ENCODE assay signal across 34 cellular contexts in the genomic region with DNA sequence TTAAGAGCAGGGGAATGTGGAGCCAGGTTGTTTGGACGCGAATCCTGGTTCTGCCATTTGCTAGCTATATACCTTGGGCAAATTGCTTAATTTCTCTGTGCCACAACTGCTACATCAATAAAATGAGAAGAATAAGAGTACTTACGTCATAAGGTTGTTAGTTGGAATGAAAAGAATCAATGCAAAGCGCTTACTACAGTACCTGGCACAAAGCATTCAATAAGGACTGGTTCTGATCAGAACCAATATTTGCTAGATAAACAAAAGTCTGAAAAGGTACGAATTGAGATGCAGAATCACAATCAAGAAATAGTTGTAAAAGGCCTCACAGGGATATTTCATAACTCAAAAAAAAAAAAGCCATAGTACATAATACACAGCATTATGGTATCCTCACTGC. TPM values are rescaled to one million over a fixed set of nuclear protein-coding genes. Genes with fewer than 3 reads are reported as not detected.
"Had no signal": no experiment of that assay in that cellular context is flagged by ENCODE, and none has a peak within 500 bp of the region (broad histone marks: within the 10 kb centered on the region; RNA-seq: fewer than 3 reads in every experiment).

No MANE protein-coding gene starts in this region.

- H3K27me3 Mint-ChIP-seq: activated B cell treated with CpG ODN at 0.5 μM for 24 hours; activated CD4-positive, alpha-beta memory T cell treated with anti-CD3 and anti-CD28 coated beads for 36 hours; activated CD4-positive, alpha-beta T cell treated with anti-CD3 and anti-CD28 coated beads, Interleukin-2, amount 10 ng/mL, durations not matched to agents 24 days and 14 days; activated CD8-positive, alpha-beta memory T cell treated with anti-CD3 and anti-CD28 coated beads, Interleukin-2, amount 10 ng/mL, durations not matched to agents 7 days and 5 days; activated naive CD4-positive, alpha-beta T cell treated with anti-CD3 and anti-CD28 coated beads, Interleukin-2, amount 10 ng/mL, durations not matched to agents 7 days and 5 days; activated naive CD4-positive, alpha-beta T cell treated with anti-CD3 and anti-CD28 coated beads, Interleukin-2, amount 50 U/mL, for 24 hours; activated naive CD8-positive, alpha-beta T cell; activated naive CD8-positive, alpha-beta T cell treated with anti-CD3 and anti-CD28 coated beads, Interleukin-2, amount 10 ng/mL, durations not matched to agents 7 days and 5 days; activated naive CD8-positive, alpha-beta T cell treated with anti-CD3 and anti-CD28 coated beads, Interleukin-2, amount 50 U/mL, for 24 hours; activated T-cell treated with anti-CD3 and anti-CD28 coated beads, Interleukin-2, amount 50 U/mL, for 24 hours; brain; T-cell had no signal

- H3K36me3 ChIP-seq: ascending aorta had no signal

- ATAC-seq: activated CD8-positive, alpha-beta memory T cell treated with anti-CD3 and anti-CD28 coated beads, Interleukin-2, amount 10 ng/mL, durations not matched to agents 7 days and 5 days; activated CD8-positive, alpha-beta T cell treated with anti-CD3 and anti-CD28 coated beads, Interleukin-2, amount 10 ng/mL, durations not matched to agents 7 days and 5 days; activated naive CD8-positive, alpha-beta T cell treated with anti-CD3 and anti-CD28 coated beads, Interleukin-2, amount 50 U/mL, for 24 hours; T-cell had no signal

- H3K9me3 Mint-ChIP-seq: activated CD4-positive, alpha-beta memory T cell treated with anti-CD3 and anti-CD28 coated beads for 36 hours; activated naive CD4-positive, alpha-beta T cell treated with anti-CD3 and anti-CD28 coated beads, Interleukin-2, amount 50 U/mL, for 24 hours; activated naive CD8-positive, alpha-beta T cell treated with anti-CD3 and anti-CD28 coated beads, Interleukin-2, amount 50 U/mL, for 24 hours; activated T-cell treated with anti-CD3 and anti-CD28 coated beads, Interleukin-2, amount 50 U/mL, for 24 hours had no signal

- H3K27me3 ChIP-seq: ascending aorta had no signal

- H3K27ac ChIP-seq: ascending aorta, VCaP had no signal

- H3K4me3 Mint-ChIP-seq: activated B cell treated with CpG ODN at 0.5 μM for 24 hours; activated CD4-positive, alpha-beta memory T cell treated with anti-CD3 and anti-CD28 coated beads for 36 hours; activated CD4-positive, alpha-beta T cell treated with anti-CD3 and anti-CD28 coated beads, Interleukin-2, amount 10 ng/mL, durations not matched to agents 24 days and 14 days; activated CD8-positive, alpha-beta memory T cell treated with anti-CD3 and anti-CD28 coated beads, Interleukin-2, amount 10 ng/mL, durations not matched to agents 7 days and 5 days; activated CD8-positive, alpha-beta T cell treated with anti-CD3 and anti-CD28 coated beads, Interleukin-2, amount 10 ng/mL, durations not matched to agents 7 days and 5 days; activated naive CD4-positive, alpha-beta T cell treated with anti-CD3 and anti-CD28 coated beads, Interleukin-2, amount 10 ng/mL, durations not matched to agents 7 days and 5 days; activated naive CD4-positive, alpha-beta T cell treated with anti-CD3 and anti-CD28 coated beads, Interleukin-2, amount 50 U/mL, for 24 hours; activated naive CD8-positive, alpha-beta T cell; activated naive CD8-positive, alpha-beta T cell treated with anti-CD3 and anti-CD28 coated beads, Interleukin-2, amount 10 ng/mL, durations not matched to agents 7 days and 5 days; activated naive CD8-positive, alpha-beta T cell treated with anti-CD3 and anti-CD28 coated beads, Interleukin-2, amount 50 U/mL, for 24 hours; activated T-cell treated with anti-CD3 and anti-CD28 coated beads, Interleukin-2, amount 50 U/mL, for 24 hours; brain; T-cell; T-helper 2 cell treated with Interferon-gamma antibody and Interleukin-4, amounts not matched to agents 5 μg/mL and 100 μg/mL, for 36 hours had no signal

- H3K27ac Mint-ChIP-seq: activated B cell treated with CpG ODN at 0.5 μM for 24 hours; activated CD4-positive, alpha-beta memory T cell treated with anti-CD3 and anti-CD28 coated beads for 36 hours; activated CD4-positive, alpha-beta T cell treated with anti-CD3 and anti-CD28 coated beads, Interleukin-2, amount 10 ng/mL, durations not matched to agents 24 days and 14 days; activated CD8-positive, alpha-beta memory T cell treated with anti-CD3 and anti-CD28 coated beads, Interleukin-2, amount 10 ng/mL, durations not matched to agents 7 days and 5 days; activated CD8-positive, alpha-beta T cell treated with anti-CD3 and anti-CD28 coated beads, Interleukin-2, amount 10 ng/mL, durations not matched to agents 7 days and 5 days; activated naive CD4-positive, alpha-beta T cell treated with anti-CD3 and anti-CD28 coated beads, Interleukin-2, amount 10 ng/mL, durations not matched to agents 7 days and 5 days; activated naive CD8-positive, alpha-beta T cell; activated naive CD8-positive, alpha-beta T cell treated with anti-CD3 and anti-CD28 coated beads, Interleukin-2, amount 10 ng/mL, durations not matched to agents 7 days and 5 days; activated naive CD8-positive, alpha-beta T cell treated with anti-CD3 and anti-CD28 coated beads, Interleukin-2, amount 50 U/mL, for 24 hours; activated T-cell treated with anti-CD3 and anti-CD28 coated beads, Interleukin-2, amount 50 U/mL, for 24 hours; activated T-helper 2 cell treated with anti-CD3 and anti-CD28 coated beads, Interferon-gamma antibody, Interleukin-2, Interleukin-4, amounts not matched to agents 10 μg/mL and 5 μg/mL and 100 μg/mL, durations not matched to agents 14 hours and 24 hours and 36 hours; brain; T-helper 2 cell treated with Interferon-gamma antibody and Interleukin-4, amounts not matched to agents 5 μg/mL and 100 μg/mL, for 36 hours had no signal

- H3K4me1 ChIP-seq: ascending aorta had no signal

- DNase-seq: activated B cell treated with CpG ODN at 0.5 μM for 24 hours; activated CD4-positive, alpha-beta memory T cell treated with anti-CD3 and anti-CD28 coated beads for 36 hours; activated CD4-positive, alpha-beta T cell treated with anti-CD3 and anti-CD28 coated beads for 4 hours; activated CD4-positive, alpha-beta T cell treated with anti-CD3 and anti-CD28 coated beads, Interleukin-2, amount 10 ng/mL, durations not matched to agents 24 days and 14 days; activated CD4-positive, alpha-beta T cell treated with anti-CD3 and anti-CD28 coated beads, Interleukin-2, amount 50 U/mL, for 1 hour; activated CD4-positive, alpha-beta T cell treated with anti-CD3 and anti-CD28 coated beads, Interleukin-2, amount 50 U/mL, for 4 hours; activated CD4-positive, CD25-positive, alpha-beta regulatory T cell treated with anti-CD3 and anti-CD28 coated beads, Interleukin-2, amount 50 U/mL, for 72 hours; activated CD8-positive, alpha-beta memory T cell treated with anti-CD3 and anti-CD28 coated beads for 24 hours; activated CD8-positive, alpha-beta memory T cell treated with anti-CD3 and anti-CD28 coated beads, Interleukin-2, amount 10 ng/mL, durations not matched to agents 7 days and 5 days; activated CD8-positive, alpha-beta memory T cell treated with anti-CD3 and anti-CD28 coated beads, Interleukin-2, amount 50 U/mL, for 48 hours; activated CD8-positive, alpha-beta T cell treated with anti-CD3 and anti-CD28 coated beads, Interleukin-2, amount 10 ng/mL, durations not matched to agents 7 days and 5 days; activated effector memory CD4-positive, alpha-beta T cell treated with Interleukin-2 at 50 U/mL for 16 hours; activated gamma-delta T cell; activated naive CD4-positive, alpha-beta T cell treated with anti-CD3 and anti-CD28 coated beads, Interleukin-2, amount 10 ng/mL, durations not matched to agents 7 days and 5 days; activated naive CD4-positive, alpha-beta T cell treated with Interleukin-2 at 50 U/mL for 16 hours; activated naive CD8-positive, alpha-beta T cell treated with anti-CD3 and anti-CD28 coated beads, Interleukin-2, amount 10 ng/mL, durations not matched to agents 7 days and 5 days; activated naive CD8-positive, alpha-beta T cell treated with anti-CD3 and anti-CD28 coated beads, Interleukin-2, amount 50 U/mL, for 24 hours; activated T-cell treated with anti-CD3 and anti-CD28 coated beads, Interleukin-2, amount 50 U/mL, for 24 hours; activated T-cell treated with anti-CD3 and anti-CD28 coated beads, Interleukin-2, amount 50 U/mL, for 48 hours; amygdala; anterior cingulate cortex; central memory CD4-positive, alpha-beta T cell; cerebellar nuclear complex; T-cell; T-helper 2 cell; T-helper 9 cell had no signal

- H3K9me3 ChIP-seq: ascending aorta had no signal

- H3K4me3 ChIP-seq: ascending aorta had no signal

- FAIRE-seq: TTC549 had no signal

RNA-seq across cellular contexts. Expression of a gene that starts 34.4 kb away (rescaled TPM):
- total RNA-seq: ascending aorta had no signal
